Comparison of ENCODE assay signal across 8 cellular contexts in genomic region chr22:39534591-39535301, GRCh38. TPM values are rescaled to one million over a fixed set of nuclear protein-coding genes. Genes with fewer than 3 reads are reported as not detected.
A peak's percentile ranks its signal among the peaks of the same experiment; 100 is the strongest.
DNase-seq lines count a peak whose midpoint lies in the region; ATAC-seq, FAIRE-seq and TF ChIP-seq lines count a peak whose summit lies in the region.

No MANE protein-coding gene starts in this region.

- H3K27ac ChIP-seq in CD8-positive, alpha-beta memory T cell (ENCODE audit: low read depth, low read length), result no peak overlapping the region
- peak overlapping the region in 2 of 4 donors; percentile 32 to 41 for H3K27ac ChIP-seq in pancreas

- H3K36me3 Mint-ChIP-seq in CD8-positive, alpha-beta memory T cell, result peaks cover 0 to 27% (median 3%) of the 10 kb centered on the region in 3 donors
- H3K36me3 Mint-ChIP-seq in glutamatergic neuron (ENCODE audit: unreplicated experiment) (no peaks in the 10 kb centered on the region), type B pancreatic cell (peaks cover 4% of the 10 kb centered on the region)

- POLR2A ChIA-PET in CD8-positive, alpha-beta memory T cell (lab: Charles Lee), result interaction anchor here (1.0 to 1.2 kb wide), 3 partner anchors 15 to 510 kb away, joined by 3 to 5 read pairs (median 4); partner anchors contain the start of genes ATF4 and RPL3

- peaks cover 13% of the 10 kb centered on the region for H3K36me3 ChIP-seq in CD8-positive, alpha-beta memory T cell (ENCODE audit: insufficient read depth, low read length)
- H3K36me3 ChIP-seq in pancreas, result no peaks in the 10 kb centered on the region

- no peaks in the 10 kb centered on the region for H3K9me3 Mint-ChIP-seq in CD8-positive, alpha-beta memory T cell
- H3K9me3 Mint-ChIP-seq in glutamatergic neuron (ENCODE audit: unreplicated experiment), result peaks cover 9% of the 10 kb centered on the region
- H3K9me3 Mint-ChIP-seq in type B pancreatic cell, result no peaks in the 10 kb centered on the region

- H3K4me1 ChIP-seq in CD8-positive, alpha-beta memory T cell (ENCODE audit: insufficient read depth, low read length), result peaks cover 34% of the 10 kb centered on the region
- H3K4me1 ChIP-seq in pancreas, result peaks cover 3 to 22% (median 14%) of the 10 kb centered on the region in 3 donors

- 0 out of 2 replicates have a peak, but pooled peaks have one; percentile 27 for TF ChIP-seq POLR2A in Raji (IDR thresholded peaks at IDR 0.05; ENCODE audit: insufficient read depth, low read depth, low read length)

- WGBS in pancreas, 2 donors, result 6 to 7% methylated on average over 40 of the region's 40 CpGs

- TF ChIP-seq CTCF in glutamatergic neuron (IDR thresholded peaks at IDR 0.05; ENCODE audit: partially characterized antibody, unreplicated experiment), result peak; percentile 99
- TF ChIP-seq CTCF in pancreas (IDR thresholded peaks at IDR 0.05), result peak; percentile 78 to 95 (median 91)
- peak; percentile 99 for TF ChIP-seq CTCF in type B pancreatic cell (conservative IDR thresholded peaks at IDR 0.05)

- ATAC-seq in pancreas, result peak; percentile 38 to 55 (median 47)
- no peak for ATAC-seq in HG02885 (IDR thresholded peaks at IDR 0.05; ENCODE audit: poor library complexity, unreplicated experiment)

- intact Hi-C loops in pancreas (cut with DNase I), result loop anchor here in 2 of 3 donors (5.0 kb wide), 2 partner anchors 488 to 493 kb away; no protein-coding TSS in a partner anchor

- no peaks in the 10 kb centered on the region for H3K27me3 Mint-ChIP-seq in CD8-positive, alpha-beta memory T cell
- H3K27me3 Mint-ChIP-seq in glutamatergic neuron (ENCODE audit: unreplicated experiment) (peaks cover 9% of the 10 kb centered on the region), type B pancreatic cell (no peaks in the 10 kb centered on the region)

- no peak overlapping the region for H3K4me3 ChIP-seq in CD8-positive, alpha-beta memory T cell (ENCODE audit: low read length)
- no peak overlapping the region for H3K4me3 ChIP-seq in pancreas

- peaks cover 27 to 40% (median 40%) of the 10 kb centered on the region in 3 donors for H3K4me1 Mint-ChIP-seq in CD8-positive, alpha-beta memory T cell
- H3K4me1 Mint-ChIP-seq in glutamatergic neuron (ENCODE audit: low read depth, unreplicated experiment), result peaks cover 27% of the 10 kb centered on the region
- peaks cover 31% of the 10 kb centered on the region for H3K4me1 Mint-ChIP-seq in type B pancreatic cell (ENCODE audit: unreplicated experiment)

- peak overlapping the region in 1 of 7 donors; percentile 69 for H3K4me3 Mint-ChIP-seq in CD8-positive, alpha-beta memory T cell
- H3K4me3 Mint-ChIP-seq in glutamatergic neuron (ENCODE audit: unreplicated experiment), result peak overlapping the region; percentile 61
- peak overlapping the region; percentile 68 for H3K4me3 Mint-ChIP-seq in type B pancreatic cell

- H3K9me3 ChIP-seq in CD8-positive, alpha-beta memory T cell (ENCODE audit: low read length), result no peaks in the 10 kb centered on the region
- H3K9me3 ChIP-seq in pancreas, result no peaks in the 10 kb centered on the region

- CTCF ChIA-PET in CD8-positive, alpha-beta memory T cell (lab: Charles Lee), result interaction anchor here (0.6 to 5.0 kb wide), 51 partner anchors 8 to 1112 kb away, joined by 3 to 60 read pairs (median 3); partner anchors contain the start of genes MIEF1 and MRTFA

- DNase-seq in CD8-positive, alpha-beta memory T cell, result peak; percentile 70 to 86 (median 77)
- peak; percentile 58 for DNase-seq in HT-29 (ENCODE audit: low spot score)
- DNase-seq in activated gamma-delta T cell treated with Interleukin-2 at 50 U/mL for 16 hours, result peak; percentile 82
- DNase-seq in glutamatergic neuron, result peak; percentile 96
- DNase-seq in pancreas, result peak; percentile 73 to 97 (median 88)
- peak; percentile 94 for DNase-seq in type B pancreatic cell (ENCODE audit: extremely low spot score, unreplicated experiment)

- no peaks in the 10 kb centered on the region for H3K27me3 ChIP-seq in CD8-positive, alpha-beta memory T cell (ENCODE audit: insufficient read depth, low read length, poor library complexity, severe bottlenecking)
- no peaks in the 10 kb centered on the region for H3K27me3 ChIP-seq in pancreas

- no peak overlapping the region for H3K27ac Mint-ChIP-seq in CD8-positive, alpha-beta memory T cell
- H3K27ac Mint-ChIP-seq in glutamatergic neuron (ENCODE audit: unreplicated experiment) (peak overlapping the region; percentile 76), type B pancreatic cell (peak overlapping the region; percentile 35)

- no peak for FAIRE-seq in pancreas (lab: Jason Lieb, UNC)

RNA-seq across cellular contexts. Expression of gene RPS19BP1, which starts 2.2 kb away (rescaled TPM):
- total RNA-seq in CD8-positive, alpha-beta memory T cell, result 100 to 1,000 TPM; 158 to 160 TPM
- polyA plus RNA-seq in CD8-positive, alpha-beta memory T cell, result 128 TPM
- total RNA-seq in HT-29 (2014; rRNA removed; shearing (Covaris generic)), result 250 and 300 TPM in 2 replicates
- total RNA-seq in glutamatergic neuron (ENCODE audit: unreplicated experiment) (59.6 TPM), pancreas (10 to 100 TPM; 25.9 to 50.8 (median 33.7) TPM), type B pancreatic cell (ENCODE audit: low replicate concordance) (52.3 and 59.1 TPM in 2 replicates)
- 100 to 1,000 TPM; 113 to 117 TPM for polyA plus RNA-seq in pancreas

RNA-seq across cellular contexts. Expression of gene ATF4, which starts 14.4 kb away (rescaled TPM):
- total RNA-seq in CD8-positive, alpha-beta memory T cell, result 100 to 1,000 TPM; 757 to 758 TPM
- polyA plus RNA-seq in CD8-positive, alpha-beta memory T cell, result 103 TPM
- 314 and 320 TPM in 2 replicates for total RNA-seq in HT-29 (2014; rRNA removed; shearing (Covaris generic))
- total RNA-seq in glutamatergic neuron (ENCODE audit: unreplicated experiment) (509 TPM), pancreas (100 to 1,000 TPM; 155 to 472 (median 217) TPM), type B pancreatic cell (ENCODE audit: low replicate concordance) (315 and 398 TPM in 2 replicates)
- polyA plus RNA-seq in pancreas, result 100 to 1,000 TPM; 418 to 423 TPM

RNA-seq across cellular contexts. Expression of gene MIEF1, which starts 32.7 kb away (rescaled TPM):
- 10 to 100 TPM; 59.9 to 60.9 TPM for total RNA-seq in CD8-positive, alpha-beta memory T cell
- 29.4 TPM for polyA plus RNA-seq in CD8-positive, alpha-beta memory T cell
- 16.9 and 19.0 TPM in 2 replicates for total RNA-seq in HT-29 (2014; rRNA removed; shearing (Covaris generic))
- 40.0 TPM for total RNA-seq in glutamatergic neuron (ENCODE audit: unreplicated experiment)
- 10 to 100 TPM in 5 of 6 donors, 1 to 10 TPM in 1; 8.8 to 15.1 (median 12.7) TPM for total RNA-seq in pancreas
- polyA plus RNA-seq in pancreas, result 1 to 10 TPM; 6.3 TPM
- total RNA-seq in type B pancreatic cell (ENCODE audit: low replicate concordance), result 35.0 and 35.5 TPM in 2 replicates

RNA-seq across cellular contexts. Expression of gene CACNA1I, which starts 35.8 kb away (rescaled TPM):
- total RNA-seq in CD8-positive, alpha-beta memory T cell, result 1 to 10 TPM; 4.6 TPM
- polyA plus RNA-seq in CD8-positive, alpha-beta memory T cell, result 0.71 TPM
- total RNA-seq in HT-29 (2014; rRNA removed; shearing (Covaris generic)), result 0.03 TPM in 1 of 2 replicates, not detected in the other
- total RNA-seq in glutamatergic neuron (ENCODE audit: unreplicated experiment) (0.12 TPM), pancreas (under 1 TPM; 0.04 to 0.09 (median 0.06) TPM), type B pancreatic cell (ENCODE audit: low replicate concordance) (0.60 and 1.1 TPM in 2 replicates)
- polyA plus RNA-seq in pancreas, result under 1 TPM; 0.15 to 0.21 TPM

Comparison
In these comparisons a context has a peak if more than half of its experiments do, and no peak if none do; other contexts are left out.
1. H3K27ac Mint-ChIP-seq: peak in glutamatergic neuron (single experiment) and type B pancreatic cell (single experiment); none in CD8-positive, alpha-beta memory T cell (0 of 8).
2. Peak in every context shown above with its lines, with median percentiles within 50 percentile points of each other: DNase-seq and CTCF ChIP-seq.